In genomic region chr20:58982406-58983114, GRCh38 we compare ENCODE assay signal across 8 cellular contexts. TPM values are rescaled to one million over a fixed set of nuclear protein-coding genes. Genes with fewer than 3 reads are reported as not detected.
A peak's percentile ranks its signal among the peaks of the same experiment; 100 is the strongest.
DNase-seq lines count a peak whose midpoint lies in the region; ATAC-seq and TF ChIP-seq lines count a peak whose summit lies in the region.

No MANE protein-coding gene starts in this region.

- H3K36me3 Mint-ChIP-seq in activated naive CD8-positive, alpha-beta T cell treated with anti-CD3 and anti-CD28 coated beads, Interleukin-2, amount 10 ng/mL, durations not matched to agents 7 days and 5 days = peaks cover 2% of the 10 kb centered on the region
- peaks cover 10% of the 10 kb centered on the region for H3K36me3 Mint-ChIP-seq in mesothelial cell of epicardium

- POLR2A ChIA-PET in activated naive CD8-positive, alpha-beta T cell treated with anti-CD3 and anti-CD28 coated beads, Interleukin-2, amount 10 ng/mL, durations not matched to agents 7 days and 5 days (lab: Charles Lee) = interaction anchor here (0.7 to 3.7 kb wide), 8 partner anchors 9 to 331 kb away, joined by 3 to 27 read pairs (median 6); partner anchors contain the start of genes ATP5F1E and STX16
- POLR2A ChIA-PET in HEK293T (lab: Yijun Ruan, JAX) = interaction anchor here (1.1 to 2.0 kb wide), 3 partner anchors 10 to 49 kb away, joined by 3 to 19 read pairs (median 10); partner anchors contain the start of gene ATP5F1E

- no peak for ATAC-seq in activated naive CD8-positive, alpha-beta T cell treated with anti-CD3 and anti-CD28 coated beads, Interleukin-2, amount 10 ng/mL, durations not matched to agents 7 days and 5 days (ENCODE audit: low read depth)
- ATAC-seq in HG03565 (IDR thresholded peaks at IDR 0.05; ENCODE audit: unreplicated experiment) = no peak

- H3K27me3 Mint-ChIP-seq in activated naive CD8-positive, alpha-beta T cell treated with anti-CD3 and anti-CD28 coated beads, Interleukin-2, amount 10 ng/mL, durations not matched to agents 7 days and 5 days = no peaks in the 10 kb centered on the region
- no peaks in the 10 kb centered on the region for H3K27me3 Mint-ChIP-seq in mesothelial cell of epicardium (ENCODE audit: low read depth)

- no peaks in the 10 kb centered on the region for H3K9me3 Mint-ChIP-seq in activated naive CD8-positive, alpha-beta T cell treated with anti-CD3 and anti-CD28 coated beads, Interleukin-2, amount 10 ng/mL, durations not matched to agents 7 days and 5 days
- H3K9me3 Mint-ChIP-seq in mesothelial cell of epicardium = peaks cover 4% of the 10 kb centered on the region

- H3K4me3 Mint-ChIP-seq in activated naive CD8-positive, alpha-beta T cell treated with anti-CD3 and anti-CD28 coated beads, Interleukin-2, amount 10 ng/mL, durations not matched to agents 7 days and 5 days = peak overlapping the region; percentile 91
- peak overlapping the region; percentile 85 for H3K4me3 Mint-ChIP-seq in mesothelial cell of epicardium

- CTCF ChIA-PET in HEK293T (lab: Yijun Ruan, JAX) = no interaction called here

- no peak for TF ChIP-seq CTCF in HL-60 (IDR thresholded peaks at IDR 0.05; ENCODE audit: insufficient read depth, low read length)
- no peak for TF ChIP-seq CTCF in mesothelial cell of epicardium (IDR thresholded peaks at IDR 0.05; ENCODE audit: unreplicated experiment)

- DNase-seq in HL-60 (ENCODE audit: low read depth in 1 of 2, low spot score in 1 of 2) (no peak), mesothelial cell of epicardium (ENCODE audit: low spot score in 2 of 2, unreplicated experiment in 2 of 2) (no peak), NCI-H1436 treated with DMSO at 0.1 percent for 48 hours (lab: John Stamatoyannopoulos, UW) (no peak), HEK293T (ENCODE audit: extremely low spot score) (no peak), NCI-H2081 (lab: John Stamatoyannopoulos, UW) (no peak)
- no peak for DNase-seq in activated naive CD8-positive, alpha-beta T cell treated with anti-CD3 and anti-CD28 coated beads, Interleukin-2, amount 10 ng/mL, durations not matched to agents 7 days and 5 days

- H3K4me1 Mint-ChIP-seq in activated naive CD8-positive, alpha-beta T cell treated with anti-CD3 and anti-CD28 coated beads, Interleukin-2, amount 10 ng/mL, durations not matched to agents 7 days and 5 days = peaks cover 21% of the 10 kb centered on the region
- H3K4me1 Mint-ChIP-seq in mesothelial cell of epicardium = peaks cover 32% of the 10 kb centered on the region

- H3K36me3 ChIP-seq in ACC112 (ENCODE audit: insufficient read depth, low read length) = peaks cover 1% of the 10 kb centered on the region; the same call in 1 of the 2 replicates

- H3K27ac ChIP-seq in ACC112 (ENCODE audit: low read depth, low read length) = no peak overlapping the region
- H3K27ac ChIP-seq in HL-60 (replicated peaks) = peak overlapping the region; percentile 67

- H3K4me3 ChIP-seq in ACC112 (ENCODE audit: low read depth, low read length) = peak overlapping the region; percentile 100
- H3K4me3 ChIP-seq in HL-60 (replicated peaks; ENCODE audit: insufficient read depth, low read length) = peak overlapping the region; percentile 64

- H3K4me1 ChIP-seq in ACC112 (ENCODE audit: control insufficient read depth, insufficient read depth, low read length, unreplicated experiment) = peaks cover 6% of the 10 kb centered on the region

- peak overlapping the region; percentile 71 for H3K27ac Mint-ChIP-seq in activated naive CD8-positive, alpha-beta T cell treated with anti-CD3 and anti-CD28 coated beads, Interleukin-2, amount 10 ng/mL, durations not matched to agents 7 days and 5 days
- peak overlapping the region; percentile 83 for H3K27ac Mint-ChIP-seq in mesothelial cell of epicardium

- H3K27me3 ChIP-seq in ACC112 (ENCODE audit: insufficient read depth, low read length) = no peaks in the 10 kb centered on the region
- H3K27me3 ChIP-seq in HL-60 (ENCODE audit: insufficient read depth, poor library complexity, severe bottlenecking) = no peaks in the 10 kb centered on the region

- H3K79me2 ChIP-seq in ACC112 (ENCODE audit: control insufficient read depth, insufficient read depth, low read length, unreplicated experiment) = peaks cover 48% of the 10 kb centered on the region

- no peak overlapping the region for H2AFZ ChIP-seq in ACC112 (ENCODE audit: low read length, unreplicated experiment)

TF ChIP-seq in HEK293T, 16 proteins besides CTCF, POLR2A, EP300 and RAD21:
- TF ChIP-seq FOXM1 (IDR thresholded peaks at IDR 0.05; ENCODE audit: borderline replicate concordance) (no peak), SUZ12 (IDR thresholded peaks at IDR 0.05) (no peak), LEF1 (IDR thresholded peaks at IDR 0.05; ENCODE audit: borderline replicate concordance) (no peak), BHLHE40 (IDR thresholded peaks at IDR 0.05; ENCODE audit: borderline replicate concordance) (no peak), SP1 (IDR thresholded peaks at IDR 0.05) (no peak), NFRKB (IDR thresholded peaks at IDR 0.05) (no peak), PKNOX1 (IDR thresholded peaks at IDR 0.05) (no peak), ARNT (IDR thresholded peaks at IDR 0.05) (no peak), ZNF384 (IDR thresholded peaks at IDR 0.05) (no peak), TARDBP (IDR thresholded peaks at IDR 0.05) (no peak), L3MBTL2 (conservative IDR thresholded peaks at IDR 0.05) (no peak), ELF4 (IDR thresholded peaks at IDR 0.05) (no peak), FOXA1 (IDR thresholded peaks at IDR 0.05) (no peak)

RNA-seq across cellular contexts. Expression of gene NELFCD, which starts 1.5 kb away (rescaled TPM):
- 10 to 100 TPM; 71.7 to 76.4 TPM for total RNA-seq in activated naive CD8-positive, alpha-beta T cell treated with anti-CD3 and anti-CD28 coated beads, Interleukin-2, amount 10 ng/mL, durations not matched to agents 7 days and 5 days
- total RNA-seq in mesothelial cell of epicardium = 106 to 112 TPM (median 108 TPM) in 3 replicates

RNA-seq across cellular contexts. Expression of gene CTSZ, which starts 24.5 kb away (rescaled TPM):
- total RNA-seq in activated naive CD8-positive, alpha-beta T cell treated with anti-CD3 and anti-CD28 coated beads, Interleukin-2, amount 10 ng/mL, durations not matched to agents 7 days and 5 days = 10 to 100 TPM; 48.9 to 49.2 TPM
- 65.3 to 67.7 TPM (median 65.3 TPM) in 3 replicates for total RNA-seq in mesothelial cell of epicardium

RNA-seq across cellular contexts. Expression of gene TUBB1, which starts 36.7 kb away (rescaled TPM):
- not detected for total RNA-seq in activated naive CD8-positive, alpha-beta T cell treated with anti-CD3 and anti-CD28 coated beads, Interleukin-2, amount 10 ng/mL, durations not matched to agents 7 days and 5 days
- total RNA-seq in mesothelial cell of epicardium = not detected in 3 replicates

RNA-seq across cellular contexts. Expression of gene ATP5F1E, which starts 49.6 kb away (rescaled TPM):
- 10 to 100 TPM; 81.1 to 87.3 TPM for total RNA-seq in activated naive CD8-positive, alpha-beta T cell treated with anti-CD3 and anti-CD28 coated beads, Interleukin-2, amount 10 ng/mL, durations not matched to agents 7 days and 5 days
- total RNA-seq in mesothelial cell of epicardium = 46.7 to 52.7 TPM (median 47.8 TPM) in 3 replicates
